ENCODE assay signal across 28 cellular contexts in genomic region chr2:156513219-156513618, GRCh38.
"Had no signal": no experiment of that assay in that cellular context is flagged by ENCODE, and none has a peak within 500 bp of the region (broad histone marks: within the 10 kb centered on the region; RNA-seq: fewer than 3 reads in every experiment).

No MANE protein-coding gene starts in this region.

- DNase-seq: heart right ventricle; islet precursor cell; left cardiac atrium; lower lobe of right lung; mammary epithelial cell; mesendoderm; naive B cell; natural killer cell; nephron progenitor cell; occipital lobe; ovary; retina; right cardiac atrium; stimulated activated CD4-positive, alpha-beta T cell treated with anti-CD3 and anti-CD28 coated beads, Interleukin-12 subunit alpha, Interleukin-12 subunit beta, amount 100 ng/mL, for 4 hours; stimulated activated CD4-positive, alpha-beta T cell treated with anti-CD3 and anti-CD28 coated beads, Interleukin-15, amount 100 ng/mL, for 24 hours; stimulated activated CD4-positive, alpha-beta T cell treated with anti-CD3 and anti-CD28 coated beads, Interleukin-2, amount 100 ng/mL, for 24 hours; stimulated activated CD4-positive, alpha-beta T cell treated with anti-CD3 and anti-CD28 coated beads, Interleukin-4, amount 100 ng/mL, for 1 hour; stimulated activated naive B cell treated with anti-CD40 and anti-IgM and Interleukin-4, amounts not matched to agents 10 μg/mL and 1 μg/mL and 100 μg/mL, for 72 hours; stimulated activated naive CD8-positive, alpha-beta T cell treated with anti-CD3 and anti-CD28 coated beads, Interleukin-15, Interleukin-2, amounts not matched to agents 100 U/mL and 50 U/mL, for 24 hours; stomach; testis; thyroid gland; transverse colon had no signal

- H3K27ac Mint-ChIP-seq: mesothelial cell of epicardium; naive B cell; natural killer cell; nephron progenitor cell; neural progenitor cell; progenitor cell of endocrine pancreas; stimulated activated naive B cell treated with anti-CD40 and anti-IgM and Interleukin-4, amounts not matched to agents 10 μg/mL and 1 μg/mL and 100 μg/mL, for 72 hours had no signal

- H3K9me3 Mint-ChIP-seq: mesothelial cell of epicardium; naive B cell; natural killer cell; nephron progenitor cell; neural progenitor cell; stimulated activated naive B cell treated with anti-CD40 and anti-IgM and Interleukin-4, amounts not matched to agents 10 μg/mL and 1 μg/mL and 100 μg/mL, for 72 hours had no signal

- H3K4me3 Mint-ChIP-seq: mesothelial cell of epicardium; naive B cell; natural killer cell; nephron progenitor cell; neural progenitor cell; stimulated activated naive B cell treated with anti-CD40 and anti-IgM and Interleukin-4, amounts not matched to agents 10 μg/mL and 1 μg/mL and 100 μg/mL, for 72 hours had no signal

- H3K27me3 Mint-ChIP-seq: naive B cell; progenitor cell of endocrine pancreas; stimulated activated naive B cell treated with anti-CD40 and anti-IgM and Interleukin-4, amounts not matched to agents 10 μg/mL and 1 μg/mL and 100 μg/mL, for 72 hours had no signal

- H3K4me1 Mint-ChIP-seq: mesothelial cell of epicardium, naive B cell, natural killer cell, nephron progenitor cell had no signal

- ATAC-seq: heart right ventricle; left cardiac atrium; left lobe of liver; natural killer cell; right cardiac atrium; sciatic nerve; stimulated activated naive B cell treated with anti-CD40 and anti-IgM and Interleukin-4, amounts not matched to agents 10 μg/mL and 1 μg/mL and 100 μg/mL, for 72 hours; stimulated activated naive CD8-positive, alpha-beta T cell treated with anti-CD3 and anti-CD28 coated beads, Interleukin-15, Interleukin-2, amounts not matched to agents 100 U/mL and 50 U/mL, for 24 hours had no signal
